Comparison of ENCODE assay signal across 8 cellular contexts in genomic region chr15:41513282-41514227, GRCh38. TPM values are rescaled to one million over a fixed set of nuclear protein-coding genes. Genes with fewer than 3 reads are reported as not detected.
DNase-seq lines count a peak whose midpoint lies in the region; ATAC-seq, FAIRE-seq and TF ChIP-seq lines count a peak whose summit lies in the region.

Gene LTK (minus strand): TSS chr15:41513827. CDS start chr15:41513709, 118 bp downstream.

- no peaks in the 10 kb centered on the region for H3K9me3 Mint-ChIP-seq in nephron

- H3K36me3 ChIP-seq in Peyer's patch (no peaks in the 10 kb centered on the region), H1 (ENCODE audit: control insufficient read depth in 2 of 4, insufficient read depth in 4 of 4, low read length in 3 of 4) (peaks cover 0 to 12% (median 5%) of the 10 kb centered on the region in 4 experiments; a peak in 4 of 8 replicates)

- no peak within 1 kb of the TSS for H3K56ac ChIP-seq in H1 (replicated peaks; ENCODE audit: insufficient read length, low read depth, low read length)

- H3K4me3 ChIP-seq in GM08714 (ENCODE audit: low read length) (peak within 1 kb of the TSS; percentile 9; the same call in 1 of the 2 replicates), Peyer's patch (peak within 1 kb of the TSS; percentile 16 to 62 (median 53)), H1 (ENCODE audit: extremely low read depth in 1 of 4, insufficient read depth in 2 of 4, low read depth in 3 of 4, low read length in 4 of 4) (peak within 1 kb of the TSS; percentile 33 to 65 (median 58); a peak in 7 of 8 replicates)

- peaks cover 72% of the 10 kb centered on the region for H3K27me3 Mint-ChIP-seq in nephron (ENCODE audit: low read depth)

- H3K36me3 Mint-ChIP-seq in nephron (ENCODE audit: low read depth): peaks cover 21% of the 10 kb centered on the region

- H4K20me1 ChIP-seq in H1 (replicated peaks in 1 of 2; ENCODE audit: control insufficient read depth in 1 of 2, insufficient read depth in 2 of 2, low read length in 2 of 2): peaks cover 0 to 12% of the 10 kb centered on the region in 2 experiments

- H2BK120ac ChIP-seq in H1 (replicated peaks; ENCODE audit: low read depth, low read length): no peak within 1 kb of the TSS

- no peak within 1 kb of the TSS; a peak in 2 of 7 replicates for H3K9ac ChIP-seq in H1 (replicated peaks in 1 of 4; ENCODE audit: extremely low read depth in 1 of 4, low read depth in 3 of 4, low read length in 3 of 4)

- no peak within 1 kb of the TSS; the same call in 1 of the 2 replicates for H2AK5ac ChIP-seq in H1 (ENCODE audit: low read depth, low read length)

- H3K4ac ChIP-seq in H1 (replicated peaks; ENCODE audit: insufficient read length, low read depth, low read length): no peak within 1 kb of the TSS

- no peak within 1 kb of the TSS for H3K27ac Mint-ChIP-seq in nephron

- TF ChIP-seq CTCF in Peyer's patch (IDR thresholded peaks at IDR 0.05): no peak
- no peak for TF ChIP-seq CTCF in H1 (IDR thresholded peaks at IDR 0.05; ENCODE audit: control extremely low read depth in 1 of 3, insufficient read depth in 1 of 3, low read depth in 1 of 3, low read length in 3 of 3)
- TF ChIP-seq CTCF in nephron (IDR thresholded peaks at IDR 0.05; ENCODE audit: unreplicated experiment in 3 of 3): no peak

- H3K4me1 Mint-ChIP-seq in nephron: peaks cover 8% of the 10 kb centered on the region

- FAIRE-seq in H1 (lab: Jason Lieb, UNC): no peak

- H4K91ac ChIP-seq in H1 (replicated peaks; ENCODE audit: insufficient read length, low read length): no peak within 1 kb of the TSS

- H4K5ac ChIP-seq in H1 (ENCODE audit: insufficient read length, low read depth, low read length): no peak within 1 kb of the TSS

- H3K9me3 ChIP-seq in Peyer's patch: no peaks in the 10 kb centered on the region
- no peaks in the 10 kb centered on the region; a peak in 1 of 4 replicates for H3K9me3 ChIP-seq in H1 (ENCODE audit: insufficient read depth in 2 of 2, low read depth in 1 of 2, low read length in 1 of 2)

- peaks cover 15% of the 10 kb centered on the region for H3K23me2 ChIP-seq in H1 (ENCODE audit: low read depth, low read length)

- H3K27me3 ChIP-seq in Peyer's patch (peaks cover 0 to 13% of the 10 kb centered on the region in 2 donors), H1 (replicated peaks in 1 of 4; ENCODE audit: control insufficient read depth in 3 of 4, extremely low read depth in 1 of 4, insufficient read depth in 3 of 4, low read length in 3 of 4) (peaks cover 32 to 59% (median 52%) of the 10 kb centered on the region in 4 experiments)

- no peaks in the 10 kb centered on the region for H3K79me2 ChIP-seq in H1 (ENCODE audit: control insufficient read depth in 1 of 2, insufficient read depth in 2 of 2, low read length in 2 of 2)

- H3K4me2 ChIP-seq in H1 (ENCODE audit: insufficient read depth in 1 of 2, low read depth in 2 of 2, low read length in 2 of 2): peak within 1 kb of the TSS; percentile 90 to 96

- ATAC-seq in HG03108 (IDR thresholded peaks at IDR 0.05; ENCODE audit: unreplicated experiment): no peak
- ATAC-seq in HG03196 (IDR thresholded peaks at IDR 0.05; ENCODE audit: unreplicated experiment): no peak
- ATAC-seq in GM19397 (IDR thresholded peaks at IDR 0.05; ENCODE audit: unreplicated experiment): no peak

- H4K8ac ChIP-seq in H1 (ENCODE audit: extremely low read depth, insufficient read depth, low read length): no peak within 1 kb of the TSS

- peak in 2 of 3 donors; percentile 25 to 59 for DNase-seq in Peyer's patch
- DNase-seq in H1 (ENCODE audit: low read depth in 1 of 2, low spot score in 2 of 2): peak in 1 of 2 experiments; percentile 81
- DNase-seq in globus pallidus (ENCODE audit: low spot score): no peak

- no peak within 1 kb of the TSS for H2BK5ac ChIP-seq in H1 (ENCODE audit: low read depth, low read length)

- no peak within 1 kb of the TSS for H3K23ac ChIP-seq in H1 (ENCODE audit: insufficient read length)

- H2AFZ ChIP-seq in H1 (ENCODE audit: low read length): no peak within 1 kb of the TSS

- H3K4me3 Mint-ChIP-seq in nephron: peak within 1 kb of the TSS; percentile 77 to 84 (median 82)

- H3K18ac ChIP-seq in H1 (ENCODE audit: extremely low read depth, low read length): no peak within 1 kb of the TSS

- TF ChIP-seq EP300 in H1 (IDR thresholded peaks at IDR 0.05; ENCODE audit: borderline replicate concordance in 1 of 2, low read depth in 2 of 2, low read length in 2 of 2): no peak

- H3K27ac ChIP-seq in Peyer's patch (peak within 1 kb of the TSS; percentile 25 to 64 (median 45)), H1 (ENCODE audit: low read depth, low read length) (no peak within 1 kb of the TSS)

- no peak for TF ChIP-seq RAD21 in H1 (IDR thresholded peaks at IDR 0.05 in 1 of 2, conservative IDR thresholded peaks at IDR 0.05 in 1 of 2; ENCODE audit: low read depth in 2 of 2, low read length in 2 of 2)

- peaks cover 0 to 35% (median 21%) of the 10 kb centered on the region in 4 donors for H3K4me1 ChIP-seq in Peyer's patch
- H3K4me1 ChIP-seq in H1 (replicated peaks in 1 of 4; ENCODE audit: control insufficient read depth in 3 of 4, insufficient read depth in 4 of 4, low read length in 3 of 4): peaks cover 0 to 26% (median 13%) of the 10 kb centered on the region in 4 experiments; a peak in 5 of 7 replicates

- TF ChIP-seq POLR2A in Peyer's patch (IDR thresholded peaks at IDR 0.05): no peak
- TF ChIP-seq POLR2A in H1 (IDR thresholded peaks at IDR 0.05; ENCODE audit: control extremely low read depth in 1 of 2, low read depth in 2 of 2, low read length in 2 of 2): no peak

- CTCF ChIA-PET in H1 (lab: Charles Lee; ENCODE audit: partially characterized antibody): interaction anchor here (0.7 to 2.4 kb wide), 5 partner anchors 9 to 48 kb away, joined by 3 to 5 read pairs (median 3); no protein-coding TSS in a partner anchor

- H3K79me1 ChIP-seq in H1 (ENCODE audit: low read depth, low read length): no peaks in the 10 kb centered on the region

- POLR2A ChIA-PET in H1 (lab: Charles Lee; ENCODE audit: partially characterized antibody): interaction anchor here (1.1 to 3.7 kb wide), 9 partner anchors 9 to 48 kb away, joined by 3 to 19 read pairs (median 7); partner anchors contain the start of genes ITPKA and RPAP1

- WGBS in H1 (ENCODE audit: extremely low coverage in 1 of 2, insufficient coverage in 1 of 2, insufficient read length in 1 of 2, insufficient replicate concordance in 2 of 2, low coverage in 1 of 2, low lambda C conversion rate in 2 of 2, missing lambda C conversion rate in 1 of 2), 2 experiments: 14% methylated on average over 42 of the region's 46 CpGs; no CpG with 5 or more reads in 1 of the 2 experiments

- no peak within 1 kb of the TSS for H2BK15ac ChIP-seq in H1 (ENCODE audit: low read length)

- H2BK20ac ChIP-seq in H1 (ENCODE audit: low read length): no peak within 1 kb of the TSS

- no peak within 1 kb of the TSS for H3K14ac ChIP-seq in H1 (ENCODE audit: insufficient read length)

- H2BK12ac ChIP-seq in H1 (ENCODE audit: low read depth, low read length): 0 out of 2 replicates have a peak within 1 kb of the TSS, but pooled peaks have one; percentile 80

TF ChIP-seq in H1, 55 proteins besides CTCF, POLR2A, EP300 and RAD21:
- TF ChIP-seq KDM4A (IDR thresholded peaks at IDR 0.05; ENCODE audit: low read depth, low read length, severe bottlenecking) (peak; percentile 56), SIN3A (conservative IDR thresholded peaks at IDR 0.05 in 1 of 2, IDR thresholded peaks at IDR 0.05 in 1 of 2; ENCODE audit: low read depth in 1 of 2, low read length in 2 of 2) (peak in 1 of 2 experiments; percentile 47; a peak in 1 of 4 replicates), BCL11A (IDR thresholded peaks at IDR 0.05; ENCODE audit: low read depth in 2 of 2, low read length in 2 of 2) (no peak), SUZ12 (IDR thresholded peaks at IDR 0.05; ENCODE audit: low read length) (peak; percentile 20; the same call in 1 of the 2 replicates), SAP30 (IDR thresholded peaks at IDR 0.05; ENCODE audit: insufficient read depth, insufficient replicate concordance, low read length) (peak; percentile 89), RXRA (IDR thresholded peaks at IDR 0.05; ENCODE audit: insufficient read depth, low read depth, low read length) (no peak)

RNA-seq across cellular contexts. Expression of gene LTK, which starts in this region (rescaled TPM):
- total RNA-seq in Peyer's patch: 10 to 100 TPM in 3 of 4 donors, not detected in 1; 13.8 to 39.0 (median 26.3) TPM
- 0.19 and 0.38 TPM in 2 replicates for total RNA-seq in H1 (2021; fragmentation: NEBNext Ultra II Directional; extraction: Animal tissue kit (Norgen Biotek cat#: 25700))
- polyA plus RNA-seq in H1 (2011; rRNA removed): 0.05 and 0.06 TPM in 2 replicates
- polyA plus RNA-seq in H1 (2011; cell fraction: cytosol; rRNA removed): 0.18 TPM
- 0.76 TPM for polyA plus RNA-seq in H1 (2011; cell fraction: nucleus; rRNA removed)
- polyA plus RNA-seq in H1 (2012, experiment 1 of 2): 0.13 to 0.39 TPM (median 0.19 TPM) in 3 of 4 replicates, not detected in the other
- 0.14 TPM for polyA plus RNA-seq in H1 (2012, experiment 2 of 2)
- 0.14 TPM for polyA plus RNA-seq in H1 (2013, experiment 1 of 2)
- polyA plus RNA-seq in H1 (2013, experiment 2 of 2): 0.09 TPM
- not detected in 2 replicates for polyA minus RNA-seq in H1 (2011; rRNA and poly(A)+ RNA removed)
- not detected for polyA minus RNA-seq in H1 (2011; cell fraction: cytosol; rRNA and poly(A)+ RNA removed)
- polyA minus RNA-seq in H1 (2011; cell fraction: nucleus; rRNA and poly(A)+ RNA removed): not detected
